ENCODE assay signal across 24 cellular contexts in genomic region chr10:119480667-119481066, GRCh38.
DNase-seq lines count a peak whose midpoint lies in the region; ATAC-seq, FAIRE-seq and TF ChIP-seq lines count a peak whose summit lies in the region.
"Had no signal": no experiment of that assay in that cellular context is flagged by ENCODE, and none has a peak within 500 bp of the region (broad histone marks: within the 10 kb centered on the region; RNA-seq: fewer than 3 reads in every experiment).

No MANE protein-coding gene starts in this region.

- H3K9me1 ChIP-seq in endothelial cell of umbilical vein (replicated peaks; ENCODE audit: control insufficient read depth, extremely low read depth, insufficient read depth, low read length): no peaks in the 10 kb centered on the region

- H3K9me3 ChIP-seq in endothelial cell of umbilical vein (replicated peaks; ENCODE audit: control insufficient read depth, insufficient read depth, low read length): no peaks in the 10 kb centered on the region
- no peaks in the 10 kb centered on the region for H3K9me3 ChIP-seq in sigmoid colon
- H3K9me3 ChIP-seq: uterus had no signal

- intact Hi-C loops in endothelial cell of umbilical vein (cut with micrococcal nuclease) (no loop called here), sigmoid colon (cut with DNase I) (no loop called here)

- peak in 1 of 4 donors; percentile 9 for TF ChIP-seq EP300 in sigmoid colon (IDR thresholded peaks at IDR 0.05)

- TF ChIP-seq CTCF in endothelial cell of umbilical vein (IDR thresholded peaks at IDR 0.05; ENCODE audit: extremely low read depth in 1 of 2, insufficient read depth in 1 of 2, low read depth in 1 of 2, low read length in 2 of 2): no peak
- TF ChIP-seq CTCF in sigmoid colon (IDR thresholded peaks at IDR 0.05): no peak

- no peak overlapping the region for H3K9ac ChIP-seq in endothelial cell of umbilical vein (replicated peaks; ENCODE audit: extremely low read depth, insufficient read depth, low read length)

- H3K27ac ChIP-seq in endothelial cell of umbilical vein (ENCODE audit: insufficient read depth, low read depth, low read length): no peak overlapping the region
- H3K27ac ChIP-seq in sigmoid colon: peak overlapping the region in 2 of 4 donors; percentile 4 to 58
- H3K27ac ChIP-seq: hepatocyte, uterus had no signal

- ATAC-seq in HG03442 (IDR thresholded peaks at IDR 0.05; ENCODE audit: unreplicated experiment) (no peak), GM21717 (IDR thresholded peaks at IDR 0.05; ENCODE audit: unreplicated experiment) (no peak)
- ATAC-seq: activated naive CD4-positive, alpha-beta T cell treated with anti-CD3 and anti-CD28 coated beads, Interleukin-2, amount 50 U/mL, for 72 hours; GM23338; naive thymus-derived CD4-positive, alpha-beta T cell had no signal

- POLR2A ChIA-PET in endothelial cell of umbilical vein (lab: Charles Lee): interaction anchor here (0.6 to 0.7 kb wide), 2 partner anchors 9 to 312 kb away, joined by 3 to 5 read pairs; no protein-coding TSS in a partner anchor

- H4K20me1 ChIP-seq in endothelial cell of umbilical vein (replicated peaks; ENCODE audit: control insufficient read depth, extremely low read depth, insufficient read depth, low read length): no peaks in the 10 kb centered on the region

- no peak overlapping the region for H3K4me2 ChIP-seq in endothelial cell of umbilical vein (ENCODE audit: insufficient read depth, low read length)
- H3K4me2 ChIP-seq: GM23338, hepatocyte had no signal

- H3K4me1 ChIP-seq in endothelial cell of umbilical vein (ENCODE audit: control insufficient read depth, extremely low read depth, insufficient read depth, low read length): no peaks in the 10 kb centered on the region
- peaks cover 0 to 22% (median 7%) of the 10 kb centered on the region in 4 donors for H3K4me1 ChIP-seq in sigmoid colon
- H3K4me1 ChIP-seq: uterus had no signal

- DNase-seq in NCI-H748 (lab: John Stamatoyannopoulos, UW; ENCODE audit: unreplicated experiment) (peak; percentile 4), NCI-H748 treated with DMSO at 0.1 percent for 48 hours (lab: John Stamatoyannopoulos, UW) (no peak), NCI-H2196 (lab: John Stamatoyannopoulos, UW; ENCODE audit: unreplicated experiment) (peak; percentile 13), endothelial cell of umbilical vein (ENCODE audit: low read depth, low spot score) (peak; percentile 43), sigmoid colon (peak; percentile 78), LoVo (ENCODE audit: low spot score) (no peak)
- DNase-seq: activated CD4-positive, alpha-beta T cell treated with anti-CD3 and anti-CD28 coated beads for 4 hours; C1 segment of cervical spinal cord; GF-D8; islet precursor cell; naive thymus-derived CD4-positive, alpha-beta T cell; NCI-H146; NCI-H345; NK-92 treated with Interleukin-12 subunit alpha and Interleukin-12 subunit beta, amount 100 ng/mL, for 24 hours; retina; uterus had no signal

- H3K79me2 ChIP-seq in endothelial cell of umbilical vein (ENCODE audit: control insufficient read depth, insufficient read depth, low read length): no peaks in the 10 kb centered on the region
- H3K79me2 ChIP-seq: hepatocyte had no signal

- no peaks in the 10 kb centered on the region for H3K36me3 ChIP-seq in endothelial cell of umbilical vein (ENCODE audit: control insufficient read depth in 2 of 2, extremely low read depth in 1 of 2, insufficient read depth in 2 of 2, low read length in 2 of 2)
- no peaks in the 10 kb centered on the region for H3K36me3 ChIP-seq in sigmoid colon
- H3K36me3 ChIP-seq: uterus had no signal

- dilution Hi-C loops in endothelial cell of umbilical vein (cut with MboI; ENCODE audit: extremely low pct_ligation_motif_present, low sequenced_read_pairs): no loop called here

- no TSS peak for BruUV-seq in endothelial cell of umbilical vein (replicated peaks; lab: Mats Ljungman, UMichigan)

- CTCF ChIA-PET in endothelial cell of umbilical vein (lab: Charles Lee): interaction anchor here (0.9 to 4.7 kb wide), 5 partner anchors 9 to 274 kb away, joined by 4 to 30 read pairs (median 5); no protein-coding TSS in a partner anchor

- TF ChIP-seq POLR2A in endothelial cell of umbilical vein (IDR thresholded peaks at IDR 0.05; ENCODE audit: low read depth, low read length) (no peak), sigmoid colon (IDR thresholded peaks at IDR 0.05) (no peak)

- WGBS in sigmoid colon, 2 donors: 53 to 70% methylated on average over 4 of the region's 4 CpGs

- H3K27me3 ChIP-seq in endothelial cell of umbilical vein (ENCODE audit: control insufficient read depth in 2 of 2, insufficient read depth in 2 of 2, low read length in 2 of 2): peaks cover 24 to 30% of the 10 kb centered on the region in 2 experiments
- no peaks in the 10 kb centered on the region for H3K27me3 ChIP-seq in sigmoid colon
- H3K27me3 ChIP-seq: uterus had no signal

- H2AFZ ChIP-seq in endothelial cell of umbilical vein (ENCODE audit: low read depth, low read length): no peak overlapping the region
- H2AFZ ChIP-seq: GM23338, hepatocyte had no signal

- peak; percentile 35 for FAIRE-seq in endothelial cell of umbilical vein (lab: Jason Lieb, UNC)
- FAIRE-seq: D721Med, RCC 7860, TTC549 had no signal

- no peak overlapping the region for H3K4me3 ChIP-seq in endothelial cell of umbilical vein (replicated peaks in 1 of 3; ENCODE audit: insufficient read depth in 1 of 3, low read depth in 1 of 3, low read length in 3 of 3)
- H3K4me3 ChIP-seq in sigmoid colon: no peak overlapping the region
- H3K4me3 ChIP-seq: GM23338, hepatocyte, uterus had no signal

TF ChIP-seq in endothelial cell of umbilical vein, 7 proteins besides CTCF, POLR2A, EP300 and RAD21:
- TF ChIP-seq MAX (IDR thresholded peaks at IDR 0.05; ENCODE audit: insufficient read depth, insufficient read length): no peak
- no peak for TF ChIP-seq POLR2AphosphoS5 (IDR thresholded peaks at IDR 0.05; ENCODE audit: insufficient read depth, low read depth, low read length)
- no peak for TF ChIP-seq EZH2 (IDR thresholded peaks at IDR 0.05; ENCODE audit: borderline replicate concordance, low read depth, low read length, severe bottlenecking)
- no peak for TF ChIP-seq JUN (IDR thresholded peaks at IDR 0.05; ENCODE audit: borderline replicate concordance, insufficient read depth, insufficient read length, low read depth)
- TF ChIP-seq MYC (IDR thresholded peaks at IDR 0.05; ENCODE audit: low read depth, low read length): no peak
- TF ChIP-seq GATA2 (IDR thresholded peaks at IDR 0.05; ENCODE audit: insufficient read depth, insufficient read length, low read depth, low read length): no peak
- no peak for TF ChIP-seq FOS (IDR thresholded peaks at IDR 0.05; ENCODE audit: borderline replicate concordance, insufficient read depth, low read length)
TF ChIP-seq in endothelial cell of umbilical vein: peak in this region for 0.

Comparison
In these comparisons a context has a peak if more than half of its experiments do, and no peak if none do; other contexts are left out.
1. DNase-seq: peak in NCI-H748 (single experiment), NCI-H2196 (single experiment), endothelial cell of umbilical vein (single experiment) and sigmoid colon (single experiment); none in NCI-H748 treated with DMSO at 0.1 percent for 48 hours (single experiment) and LoVo (single experiment).